Comparison of ENCODE assay signal across 1 cellular context in the genomic region with DNA sequence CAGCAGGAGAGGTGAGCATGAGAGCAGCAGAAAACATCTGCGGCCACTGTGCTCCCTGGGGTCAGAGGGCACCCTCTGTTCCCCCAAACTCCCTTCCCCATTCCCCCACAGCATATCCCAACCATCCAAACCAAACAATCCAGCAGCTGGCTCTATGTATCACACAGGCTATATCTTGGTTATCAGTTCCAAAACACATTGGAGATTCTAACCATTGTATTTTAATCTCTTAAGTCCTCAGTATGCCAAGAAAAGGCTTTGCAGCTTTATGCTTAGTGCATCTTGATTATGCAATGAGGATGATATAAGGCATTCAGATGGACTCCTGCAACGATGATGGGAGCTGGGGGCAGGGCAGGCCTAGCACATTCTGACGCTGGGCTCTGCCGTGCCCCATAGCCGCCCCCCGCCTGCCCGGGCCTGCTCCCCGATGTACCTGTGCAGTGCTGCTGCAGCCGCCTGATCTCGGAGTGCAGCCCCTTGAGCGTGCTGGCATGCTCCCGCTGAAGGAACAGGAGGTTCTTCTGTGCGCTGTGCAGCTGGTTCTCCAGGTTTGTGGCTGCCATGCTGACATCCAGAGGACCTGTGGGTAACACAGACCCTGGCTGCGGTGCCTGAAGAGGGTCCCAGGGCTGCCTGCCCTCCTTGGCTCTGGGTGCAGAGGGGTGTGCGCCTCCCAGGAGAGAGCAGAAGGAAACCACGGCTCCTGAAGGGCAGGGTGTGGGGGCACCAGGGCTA.
TF ChIP-seq lines count a peak whose summit lies in the region.

No MANE protein-coding gene starts in this region.

TF ChIP-seq in SK-N-SH treated with all-trans-retinoic acid at 6 μM for 48 hours, 23 proteins besides CTCF, POLR2A, EP300 and RAD21 (continued from another document):
- TF ChIP-seq PPARA (CRISPR knock-in tag; IDR thresholded peaks at IDR 0.05; ENCODE audit: borderline replicate concordance): no peak
- no peak for TF ChIP-seq ESRRG (CRISPR knock-in tag; IDR thresholded peaks at IDR 0.05)
- no peak for TF ChIP-seq ZFP3 (CRISPR knock-in tag; IDR thresholded peaks at IDR 0.05)
- no peak for TF ChIP-seq CREB5 (CRISPR knock-in tag; IDR thresholded peaks at IDR 0.05; ENCODE audit: low read depth)
